ENCODE assay signal across 8 cellular contexts in genomic region chr17:82752371-82753200, GRCh38. TPM values are rescaled to one million over a fixed set of nuclear protein-coding genes. Genes with fewer than 3 reads are reported as not detected.
DNase-seq lines count a peak whose midpoint lies in the region; ATAC-seq, FAIRE-seq and TF ChIP-seq lines count a peak whose summit lies in the region.

No MANE protein-coding gene starts in this region.

- FAIRE-seq in pancreas (lab: Jason Lieb, UNC) = no peak

- H3K36me3 Mint-ChIP-seq in WTC11 = peaks cover 30% of the 10 kb centered on the region

- H3K27me3 Mint-ChIP-seq in WTC11 (ENCODE audit: low read depth) = peaks cover 13% of the 10 kb centered on the region

- H3K27ac ChIP-seq in C4-2B (peak overlapping the region; percentile 79), foreskin keratinocyte (peak overlapping the region; percentile 64), pancreas (peak overlapping the region in 1 of 4 donors; percentile 49)

- peak overlapping the region; percentile 11; the same call in 1 of the 2 replicates for H3K27ac Mint-ChIP-seq in WTC11

- TF ChIP-seq CTCF in C4-2B (conservative IDR thresholded peaks at IDR 0.05) = no peak
- TF ChIP-seq CTCF in WTC11 (IDR thresholded peaks at IDR 0.05) = no peak
- no peak for TF ChIP-seq CTCF in foreskin keratinocyte (conservative IDR thresholded peaks at IDR 0.05)
- no peak for TF ChIP-seq CTCF in pancreas (IDR thresholded peaks at IDR 0.05)

- H3K4me1 Mint-ChIP-seq in WTC11 = peaks cover 44% of the 10 kb centered on the region

- DNase-seq in WTC11 (ENCODE audit: low spot score) (no peak), foreskin keratinocyte (peak in 1 of 2 donors; percentile 7), pancreas (peak in 2 of 6 donors; percentile 57 to 72), DMS114 treated with DMSO at 0.1 percent for 48 hours (lab: John Stamatoyannopoulos, UW; ENCODE audit: unreplicated experiment) (no peak), epidermal melanocyte (ENCODE audit: insufficient read length, low spot score) (no peak)

- ATAC-seq in GM19043 (IDR thresholded peaks at IDR 0.05; ENCODE audit: low read depth, unreplicated experiment) (peak; percentile 25), HG03378 (IDR thresholded peaks at IDR 0.05; ENCODE audit: unreplicated experiment) (peak; percentile 12), WTC11 (no peak), foreskin keratinocyte (peak; percentile 12), pancreas (peak in 2 of 4 donors; percentile 0 to 14)

- CTCF ChIA-PET in WTC11 (lab: Charles Lee) = no interaction called here

- POLR2A ChIA-PET in WTC11 (lab: Charles Lee) = no interaction called here

- peak overlapping the region; percentile 89 for H3K4me3 Mint-ChIP-seq in WTC11

- peaks cover 5% of the 10 kb centered on the region for H3K9me3 Mint-ChIP-seq in WTC11

- 1 to 2% methylated on average over 55 to 72 of the region's 72 CpGs for WGBS in pancreas, 2 donors

- H3K36me3 ChIP-seq in pancreas = no peaks in the 10 kb centered on the region

- no peaks in the 10 kb centered on the region for H3K27me3 ChIP-seq in foreskin keratinocyte
- no peaks in the 10 kb centered on the region for H3K27me3 ChIP-seq in pancreas

- peak overlapping the region; percentile 85 to 98 (median 88) for H3K4me3 ChIP-seq in pancreas

- no peaks in the 10 kb centered on the region for H3K9me3 ChIP-seq in pancreas

- intact Hi-C loops in pancreas (cut with DNase I) = no loop called here

- H3K4me1 ChIP-seq in foreskin keratinocyte (no peaks in the 10 kb centered on the region), pancreas (peaks cover 0 to 5% (median 4%) of the 10 kb centered on the region in 3 donors)

TF ChIP-seq in WTC11, 78 proteins besides CTCF, POLR2A, EP300 and RAD21:
- no peak for TF ChIP-seq HMGA2 (CRISPR knock-in tag; IDR thresholded peaks at IDR 0.05)
- no peak for TF ChIP-seq ZNF219 (CRISPR knock-in tag; IDR thresholded peaks at IDR 0.05; ENCODE audit: borderline replicate concordance)
- no peak for TF ChIP-seq FOXJ3 (CRISPR knock-in tag; IDR thresholded peaks at IDR 0.05; ENCODE audit: borderline replicate concordance)
- TF ChIP-seq EMX1 (CRISPR knock-in tag; IDR thresholded peaks at IDR 0.05) = no peak
- no peak for TF ChIP-seq ZBTB43 (CRISPR knock-in tag; IDR thresholded peaks at IDR 0.05)
- no peak for TF ChIP-seq SP1 (CRISPR knock-in tag; conservative IDR thresholded peaks at IDR 0.05)
- TF ChIP-seq, protein P1, sequence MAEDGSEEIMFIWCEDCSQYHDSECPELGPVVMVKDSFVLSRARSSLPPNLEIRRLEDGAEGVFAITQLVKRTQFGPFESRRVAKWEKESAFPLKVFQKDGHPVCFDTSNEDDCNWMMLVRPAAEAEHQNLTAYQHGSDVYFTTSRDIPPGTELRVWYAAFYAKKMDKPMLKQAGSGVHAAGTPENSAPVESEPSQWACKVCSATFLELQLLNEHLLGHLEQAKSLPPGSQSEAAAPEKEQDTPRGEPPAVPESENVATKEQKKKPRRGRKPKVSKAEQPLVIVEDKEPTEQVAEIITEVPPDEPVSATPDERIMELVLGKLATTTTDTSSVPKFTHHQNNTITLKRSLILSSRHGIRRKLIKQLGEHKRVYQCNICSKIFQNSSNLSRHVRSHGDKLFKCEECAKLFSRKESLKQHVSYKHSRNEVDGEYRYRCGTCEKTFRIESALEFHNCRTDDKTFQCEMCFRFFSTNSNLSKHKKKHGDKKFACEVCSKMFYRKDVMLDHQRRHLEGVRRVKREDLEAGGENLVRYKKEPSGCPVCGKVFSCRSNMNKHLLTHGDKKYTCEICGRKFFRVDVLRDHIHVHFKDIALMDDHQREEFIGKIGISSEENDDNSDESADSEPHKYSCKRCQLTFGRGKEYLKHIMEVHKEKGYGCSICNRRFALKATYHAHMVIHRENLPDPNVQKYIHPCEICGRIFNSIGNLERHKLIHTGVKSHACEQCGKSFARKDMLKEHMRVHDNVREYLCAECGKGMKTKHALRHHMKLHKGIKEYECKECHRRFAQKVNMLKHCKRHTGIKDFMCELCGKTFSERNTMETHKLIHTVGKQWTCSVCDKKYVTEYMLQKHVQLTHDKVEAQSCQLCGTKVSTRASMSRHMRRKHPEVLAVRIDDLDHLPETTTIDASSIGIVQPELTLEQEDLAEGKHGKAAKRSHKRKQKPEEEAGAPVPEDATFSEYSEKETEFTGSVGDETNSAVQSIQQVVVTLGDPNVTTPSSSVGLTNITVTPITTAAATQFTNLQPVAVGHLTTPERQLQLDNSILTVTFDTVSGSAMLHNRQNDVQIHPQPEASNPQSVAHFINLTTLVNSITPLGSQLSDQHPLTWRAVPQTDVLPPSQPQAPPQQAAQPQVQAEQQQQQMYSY (CRISPR knock-in tag; IDR thresholded peaks at IDR 0.05) = no peak
- TF ChIP-seq NR3C1 (CRISPR knock-in tag; conservative IDR thresholded peaks at IDR 0.05; ENCODE audit: low read depth) = no peak
- TF ChIP-seq ZBTB21 (CRISPR knock-in tag; IDR thresholded peaks at IDR 0.05; ENCODE audit: borderline replicate concordance) = no peak
- TF ChIP-seq, protein P2, sequence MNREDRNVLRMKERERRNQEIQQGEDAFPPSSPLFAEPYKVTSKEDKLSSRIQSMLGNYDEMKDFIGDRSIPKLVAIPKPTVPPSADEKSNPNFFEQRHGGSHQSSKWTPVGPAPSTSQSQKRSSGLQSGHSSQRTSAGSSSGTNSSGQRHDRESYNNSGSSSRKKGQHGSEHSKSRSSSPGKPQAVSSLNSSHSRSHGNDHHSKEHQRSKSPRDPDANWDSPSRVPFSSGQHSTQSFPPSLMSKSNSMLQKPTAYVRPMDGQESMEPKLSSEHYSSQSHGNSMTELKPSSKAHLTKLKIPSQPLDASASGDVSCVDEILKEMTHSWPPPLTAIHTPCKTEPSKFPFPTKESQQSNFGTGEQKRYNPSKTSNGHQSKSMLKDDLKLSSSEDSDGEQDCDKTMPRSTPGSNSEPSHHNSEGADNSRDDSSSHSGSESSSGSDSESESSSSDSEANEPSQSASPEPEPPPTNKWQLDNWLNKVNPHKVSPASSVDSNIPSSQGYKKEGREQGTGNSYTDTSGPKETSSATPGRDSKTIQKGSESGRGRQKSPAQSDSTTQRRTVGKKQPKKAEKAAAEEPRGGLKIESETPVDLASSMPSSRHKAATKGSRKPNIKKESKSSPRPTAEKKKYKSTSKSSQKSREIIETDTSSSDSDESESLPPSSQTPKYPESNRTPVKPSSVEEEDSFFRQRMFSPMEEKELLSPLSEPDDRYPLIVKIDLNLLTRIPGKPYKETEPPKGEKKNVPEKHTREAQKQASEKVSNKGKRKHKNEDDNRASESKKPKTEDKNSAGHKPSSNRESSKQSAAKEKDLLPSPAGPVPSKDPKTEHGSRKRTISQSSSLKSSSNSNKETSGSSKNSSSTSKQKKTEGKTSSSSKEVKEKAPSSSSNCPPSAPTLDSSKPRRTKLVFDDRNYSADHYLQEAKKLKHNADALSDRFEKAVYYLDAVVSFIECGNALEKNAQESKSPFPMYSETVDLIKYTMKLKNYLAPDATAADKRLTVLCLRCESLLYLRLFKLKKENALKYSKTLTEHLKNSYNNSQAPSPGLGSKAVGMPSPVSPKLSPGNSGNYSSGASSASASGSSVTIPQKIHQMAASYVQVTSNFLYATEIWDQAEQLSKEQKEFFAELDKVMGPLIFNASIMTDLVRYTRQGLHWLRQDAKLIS (CRISPR knock-in tag; IDR thresholded peaks at IDR 0.05; ENCODE audit: borderline replicate concordance) = no peak
- TF ChIP-seq TCF7 (CRISPR knock-in tag; IDR thresholded peaks at IDR 0.05; ENCODE audit: low read depth) = no peak
- TF ChIP-seq, protein P3, sequence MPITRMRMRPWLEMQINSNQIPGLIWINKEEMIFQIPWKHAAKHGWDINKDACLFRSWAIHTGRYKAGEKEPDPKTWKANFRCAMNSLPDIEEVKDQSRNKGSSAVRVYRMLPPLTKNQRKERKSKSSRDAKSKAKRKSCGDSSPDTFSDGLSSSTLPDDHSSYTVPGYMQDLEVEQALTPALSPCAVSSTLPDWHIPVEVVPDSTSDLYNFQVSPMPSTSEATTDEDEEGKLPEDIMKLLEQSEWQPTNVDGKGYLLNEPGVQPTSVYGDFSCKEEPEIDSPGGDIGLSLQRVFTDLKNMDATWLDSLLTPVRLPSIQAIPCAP (CRISPR knock-in tag; IDR thresholded peaks at IDR 0.05) = no peak
- no peak for TF ChIP-seq FOXP1 (CRISPR knock-in tag; IDR thresholded peaks at IDR 0.05; ENCODE audit: borderline replicate concordance)
- TF ChIP-seq NR2C2 (CRISPR knock-in tag; IDR thresholded peaks at IDR 0.05) = no peak
TF ChIP-seq in WTC11: peak in this region for 0.

RNA-seq across cellular contexts. Expression of gene TBCD, which starts 0.7 kb away (rescaled TPM):
- total RNA-seq in WTC11 (2021) (170 to 176 TPM (median 173 TPM) in 3 replicates), foreskin keratinocyte (76.4 and 91.7 TPM in 2 replicates), pancreas (10 to 100 TPM; 28.7 to 54.7 (median 36.8) TPM)
- polyA plus RNA-seq in foreskin keratinocyte (104 and 112 TPM in 2 replicates), pancreas (100 to 1,000 TPM; 121 to 161 TPM)

RNA-seq across cellular contexts. Expression of gene FN3K, which starts 17.2 kb away (rescaled TPM):
- 19.3 to 23.6 TPM (median 21.2 TPM) in 3 replicates for total RNA-seq in WTC11 (2021)
- total RNA-seq in foreskin keratinocyte = 1.2 and 1.4 TPM in 2 replicates
- polyA plus RNA-seq in foreskin keratinocyte = 1.3 and 2.4 TPM in 2 replicates
- 10 to 100 TPM; 13.2 to 24.3 (median 18.6) TPM for total RNA-seq in pancreas
- 10 to 100 TPM; 16.8 to 23.4 TPM for polyA plus RNA-seq in pancreas

RNA-seq across cellular contexts. Expression of gene FN3KRP, which starts 36.1 kb away (rescaled TPM):
- total RNA-seq in WTC11 (2021) (19.7 to 24.4 TPM (median 23.2 TPM) in 3 replicates), foreskin keratinocyte (24.2 and 31.0 TPM in 2 replicates), pancreas (10 to 100 TPM in 5 of 6 donors, 1 to 10 TPM in 1; 9.3 to 17.6 (median 11.6) TPM)
- polyA plus RNA-seq in foreskin keratinocyte (27.2 and 36.6 TPM in 2 replicates), pancreas (10 to 100 TPM; 15.1 to 23.1 TPM)

RNA-seq across cellular contexts. Expression of gene RAB40B, which starts 54.1 kb away (rescaled TPM):
- total RNA-seq in WTC11 (2021) (2.7 to 4.4 TPM (median 3.1 TPM) in 3 replicates), foreskin keratinocyte (4.8 and 8.8 TPM in 2 replicates), pancreas (1 to 10 TPM; 3.4 to 8.6 (median 5.6) TPM)
- polyA plus RNA-seq in foreskin keratinocyte (5.8 and 7.1 TPM in 2 replicates), pancreas (10 to 100 TPM; 11.3 to 15.8 TPM)
